ENCODE assay signal across 8 cellular contexts in the genomic region with DNA sequence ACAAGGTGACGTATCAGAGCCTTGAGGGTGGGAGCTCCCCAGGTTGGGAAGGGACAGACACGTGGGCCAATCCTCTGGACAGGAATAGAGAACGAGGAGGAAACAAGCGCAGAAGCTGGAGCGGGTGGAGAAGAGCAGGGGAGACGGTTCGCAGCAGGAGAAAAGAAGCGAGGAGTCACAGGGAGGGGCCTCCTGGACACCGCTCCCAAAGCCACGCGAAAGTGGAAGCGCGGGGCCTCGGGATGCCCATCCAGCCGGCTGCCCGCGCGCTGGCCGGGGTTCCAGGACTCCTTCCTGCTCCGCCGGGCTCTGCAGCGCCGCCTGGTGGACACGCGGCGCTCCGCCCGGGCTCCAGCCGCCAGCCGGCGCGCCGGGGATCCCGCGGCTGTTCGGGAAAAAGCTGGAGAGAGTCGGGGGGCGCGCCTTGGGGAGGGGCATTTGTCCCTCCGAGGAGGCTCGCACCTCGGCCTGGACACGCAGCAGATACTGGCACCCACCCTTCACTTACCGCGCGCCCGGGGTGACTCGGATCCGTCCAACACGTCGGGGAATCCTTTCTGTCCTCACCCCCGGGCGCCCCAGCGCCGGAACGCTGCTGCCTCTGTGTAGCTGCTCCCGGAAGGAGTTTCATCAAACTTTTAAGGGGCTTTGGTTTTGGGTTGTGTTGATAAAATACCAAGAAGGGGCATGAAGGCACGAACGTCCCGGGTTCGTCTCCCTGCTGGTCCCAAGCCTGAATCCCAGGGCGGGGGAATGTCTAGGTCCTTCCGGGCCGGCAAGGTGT. TPM values are rescaled to one million over a fixed set of nuclear protein-coding genes. Genes with fewer than 3 reads are reported as not detected.
DNase-seq lines count a peak whose midpoint lies in the region; ATAC-seq, FAIRE-seq and TF ChIP-seq lines count a peak whose summit lies in the region.

No MANE protein-coding gene starts in this region.

- CTCF ChIA-PET in AG04449 (lab: Yijun Ruan, JAX) = interaction anchor here (0.6 to 5.0 kb wide), 36 partner anchors 9 to 1610 kb away, joined by 3 to 57 read pairs (median 4); a partner anchor contains a TSS

- no peaks in the 10 kb centered on the region for H3K9me3 ChIP-seq in keratinocyte (ENCODE audit: control insufficient read depth, low read depth, low read length)

- no peak for ATAC-seq in stimulated activated naive CD8-positive, alpha-beta T cell treated with anti-CD3 and anti-CD28 coated beads, Interleukin-15, Interleukin-2, amounts not matched to agents 100 U/mL and 50 U/mL, for 24 hours
- ATAC-seq in HG02884 (IDR thresholded peaks at IDR 0.05; ENCODE audit: unreplicated experiment) = no peak

- in situ Hi-C loops in brain microvascular endothelial cell (cut with HindIII; ENCODE audit: low pct_ligation_motif_present, low sequenced_read_pairs) = no loop called here

- peaks cover 11% of the 10 kb centered on the region for H3K4me1 ChIP-seq in keratinocyte (ENCODE audit: control insufficient read depth, extremely low read depth, insufficient read depth, low read length)

- peak overlapping the region; percentile 22 for H3K9ac ChIP-seq in keratinocyte (ENCODE audit: control insufficient read depth, extremely low read depth, insufficient read depth, low read length)

- peak overlapping the region; percentile 33 for H2AFZ ChIP-seq in keratinocyte (ENCODE audit: control insufficient read depth, low read length)

- H3K27ac ChIP-seq in brain microvascular endothelial cell (no peak overlapping the region), keratinocyte (ENCODE audit: control insufficient read depth, insufficient read depth, low read length) (no peak overlapping the region)

- H3K36me3 ChIP-seq in brain microvascular endothelial cell (replicated peaks) (no peaks in the 10 kb centered on the region), keratinocyte (ENCODE audit: control insufficient read depth in 2 of 2, extremely low read depth in 1 of 2, insufficient read depth in 2 of 2, low read length in 2 of 2) (peaks cover 0 to 4% of the 10 kb centered on the region in 2 experiments)

- H3K4me3 ChIP-seq in AG04449 (ENCODE audit: low read depth, low read length) (peak overlapping the region; percentile 25), brain microvascular endothelial cell (ENCODE audit: low read depth, low read length) (peak overlapping the region; percentile 96), keratinocyte (ENCODE audit: control insufficient read depth in 2 of 3, extremely low read depth in 1 of 3, insufficient read depth in 2 of 3, low read depth in 1 of 3, low read length in 3 of 3) (no peak overlapping the region)

- H4K20me1 ChIP-seq in keratinocyte (ENCODE audit: control insufficient read depth, extremely low read depth, insufficient read depth, low read length) = no peaks in the 10 kb centered on the region

- peak overlapping the region; percentile 22 for H3K4me2 ChIP-seq in keratinocyte (ENCODE audit: control insufficient read depth, extremely low read depth, insufficient read depth, low read depth, low read length)

- TF ChIP-seq CTCF in AG04449 (IDR thresholded peaks at IDR 0.05; ENCODE audit: insufficient read depth, low read length, missing control alignments) = peak; percentile 68
- TF ChIP-seq CTCF in GM20000 (IDR thresholded peaks at IDR 0.05; ENCODE audit: extremely low read depth, missing control alignments) = peak; percentile 64
- peak; percentile 61 for TF ChIP-seq CTCF in brain microvascular endothelial cell (IDR thresholded peaks at IDR 0.05; ENCODE audit: low read depth, low read length, missing control alignments)
- peak; percentile 61 to 75 (median 71) for TF ChIP-seq CTCF in keratinocyte (optimal IDR thresholded peaks at IDR 0.05 in 1 of 3, IDR thresholded peaks at IDR 0.05 in 1 of 3, conservative IDR thresholded peaks at IDR 0.05 in 1 of 3; ENCODE audit: extremely low read depth in 1 of 3, insufficient read depth in 2 of 3, low read length in 3 of 3)

- peaks cover 23% of the 10 kb centered on the region for H3K79me2 ChIP-seq in keratinocyte (ENCODE audit: control insufficient read depth, insufficient read depth, low read length)

- POLR2A ChIA-PET in AG04449 (lab: Yijun Ruan, JAX) = no interaction called here

- dilution Hi-C loops in keratinocyte (cut with MboI; ENCODE audit: extremely low pct_ligation_motif_present, low sequenced_read_pairs) = no loop called here

- FAIRE-seq in keratinocyte (lab: Jason Lieb, UNC) = no peak

- DNase-seq in AG04449 (ENCODE audit: low read depth, low spot score) = no peak
- peak; percentile 78 for DNase-seq in GM20000 (ENCODE audit: low spot score)
- no peak for DNase-seq in brain microvascular endothelial cell
- DNase-seq in keratinocyte (ENCODE audit: low read depth, low spot score) = no peak
- DNase-seq in stimulated activated naive CD8-positive, alpha-beta T cell treated with anti-CD3 and anti-CD28 coated beads, Interleukin-15, Interleukin-2, amounts not matched to agents 100 U/mL and 50 U/mL, for 24 hours = peak; percentile 65
- no peak for DNase-seq in NCI-H1092 (lab: John Stamatoyannopoulos, UW)
- no peak for DNase-seq in cerebellar cortex (ENCODE audit: low spot score)

- H3K27me3 ChIP-seq in brain microvascular endothelial cell (replicated peaks) = peaks cover 20% of the 10 kb centered on the region
- no peaks in the 10 kb centered on the region for H3K27me3 ChIP-seq in keratinocyte (ENCODE audit: control insufficient read depth, extremely low read depth, insufficient read depth, low read length)

- H3K9me1 ChIP-seq in keratinocyte (ENCODE audit: control insufficient read depth, extremely low read depth, insufficient read depth, low read length) = no peaks in the 10 kb centered on the region

RNA-seq across cellular contexts. Expression of a gene that starts 6.2 kb away (rescaled TPM):
- polyA plus RNA-seq in keratinocyte = 1.5 to 3.1 TPM (median 2.8 TPM) in 3 replicates
- polyA plus RNA-seq in keratinocyte (2011; ENCODE audit: low read depth) = 5.3 TPM
- polyA plus RNA-seq in keratinocyte (2011; cell fraction: cytosol; rRNA removed) = 1.6 and 3.4 TPM in 2 replicates
- 7.3 and 10.0 TPM in 2 replicates for polyA plus RNA-seq in keratinocyte (2011; cell fraction: nucleus; rRNA removed)
- polyA plus RNA-seq in keratinocyte (2012; ENCODE audit: low replicate concordance) = 8.2 and 11.6 TPM in 2 replicates
- polyA minus RNA-seq in keratinocyte = 0.32 to 1.7 TPM (median 1.3 TPM) in 3 replicates
- polyA minus RNA-seq in keratinocyte (2011; cell fraction: cytosol; rRNA and poly(A)+ RNA removed) = 18.0 TPM
- polyA minus RNA-seq in keratinocyte (2011; cell fraction: nucleus; rRNA and poly(A)+ RNA removed) = 13.2 and 16.4 TPM in 2 replicates

RNA-seq across cellular contexts. Expression of a gene that starts 36.1 kb away (rescaled TPM):
- 0.46 TPM in 1 of 3 replicates, not detected in the others for polyA plus RNA-seq in keratinocyte
- polyA plus RNA-seq in keratinocyte (2011; ENCODE audit: low read depth) = not detected
- 0.32 TPM in 1 of 2 replicates, not detected in the other for polyA plus RNA-seq in keratinocyte (2011; cell fraction: cytosol; rRNA removed)
- 0.60 TPM in 1 of 2 replicates, not detected in the other for polyA plus RNA-seq in keratinocyte (2011; cell fraction: nucleus; rRNA removed)
- polyA plus RNA-seq in keratinocyte (2012; ENCODE audit: low replicate concordance) = not detected in 2 replicates
- 1.0 TPM in 1 of 3 replicates, not detected in the others for polyA minus RNA-seq in keratinocyte
- polyA minus RNA-seq in keratinocyte (2011; cell fraction: cytosol; rRNA and poly(A)+ RNA removed) = not detected
- polyA minus RNA-seq in keratinocyte (2011; cell fraction: nucleus; rRNA and poly(A)+ RNA removed) = 2.6 TPM in 1 of 2 replicates, not detected in the other

Comparison
In these comparisons a context has a peak if more than half of its experiments do, and no peak if none do; other contexts are left out.
1. DNase-seq: peak in GM20000 (single experiment) and stimulated activated naive CD8-positive, alpha-beta T cell treated with anti-CD3 and anti-CD28 coated beads, Interleukin-15, Interleukin-2, amounts not matched to agents 100 U/mL and 50 U/mL, for 24 hours (single experiment); none in AG04449 (single experiment), brain microvascular endothelial cell (single experiment), keratinocyte (single experiment), NCI-H1092 (single experiment) and cerebellar cortex (single experiment).
2. H3K4me3 ChIP-seq: peak in AG04449 (single experiment) and brain microvascular endothelial cell (single experiment); none in keratinocyte (0 of 3).
3. Peak in every context shown above with its lines, with median percentiles within 50 percentile points of each other: CTCF ChIP-seq.